In the genomic region with DNA sequence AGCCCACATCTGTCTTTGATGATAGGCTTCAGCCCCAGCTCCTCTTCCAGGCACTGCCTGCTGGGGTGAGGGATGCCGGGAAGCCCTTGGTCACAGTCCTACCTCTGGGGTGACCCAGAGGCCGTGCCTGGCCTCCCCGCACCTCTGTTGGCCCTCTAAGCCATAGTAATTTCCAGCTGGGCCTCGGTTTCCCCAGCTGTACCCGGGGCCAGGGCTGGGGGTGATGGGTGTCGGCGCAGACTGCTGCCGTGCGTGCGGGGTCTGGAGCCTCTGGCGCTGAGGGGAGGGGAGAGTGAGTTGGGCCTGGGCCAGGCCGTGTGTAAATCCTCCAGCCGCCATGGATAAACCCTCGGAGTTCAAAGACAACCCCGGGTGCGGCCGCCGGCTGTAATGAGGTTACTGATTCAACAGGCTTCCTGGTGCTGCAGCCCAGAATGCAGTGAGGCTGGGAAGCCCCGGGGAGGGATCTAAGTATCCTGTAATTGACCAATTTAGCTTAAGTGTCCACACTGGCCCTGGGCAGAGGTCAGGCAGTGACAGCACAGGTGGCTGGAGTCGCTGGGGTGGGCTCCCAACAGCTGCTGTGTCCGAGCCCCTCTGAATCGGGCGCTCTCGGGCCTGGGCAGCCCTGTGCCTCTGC, we compare ENCODE assay signal across 14 cellular contexts. TPM values are rescaled to one million over a fixed set of nuclear protein-coding genes. Genes with fewer than 3 reads are reported as not detected.
DNase-seq lines count a peak whose midpoint lies in the region; ATAC-seq and TF ChIP-seq lines count a peak whose summit lies in the region.
"Had no signal": no experiment of that assay in that cellular context is flagged by ENCODE, and none has a peak within 500 bp of the region (broad histone marks: within the 10 kb centered on the region; RNA-seq: fewer than 3 reads in every experiment).

No MANE protein-coding gene starts in this region.

- ATAC-seq in upper lobe of right lung, result no peak
- ATAC-seq in HG03139 (IDR thresholded peaks at IDR 0.05; ENCODE audit: unreplicated experiment), result no peak
- ATAC-seq in GM18861 (IDR thresholded peaks at IDR 0.05; ENCODE audit: unreplicated experiment), result no peak
- no peak for ATAC-seq in HG02798 (IDR thresholded peaks at IDR 0.05; ENCODE audit: poor library complexity, unreplicated experiment)
- ATAC-seq: stimulated activated memory B cell treated with anti-CD40 and anti-IgM and Interleukin-4, amounts not matched to agents 10 μg/mL and 1 μg/mL and 100 μg/mL, for 72 hours had no signal

- peak; percentile 92 for DNase-seq in BE2C
- DNase-seq in Peyer's patch, result peak in 2 of 3 donors; percentile 89 to 90
- DNase-seq in fibroblast of the aortic adventitia (ENCODE audit: low read depth), result peak; percentile 28
- DNase-seq in upper lobe of right lung, result no peak
- DNase-seq: DMS79, mesendoderm, NCI-H1048, NCI-H510A treated with DMSO at 0.1 percent for 48 hours had no signal

- no peaks in the 10 kb centered on the region for H3K36me3 ChIP-seq in BE2C
- H3K36me3 ChIP-seq in Peyer's patch, result no peaks in the 10 kb centered on the region
- no peaks in the 10 kb centered on the region for H3K36me3 ChIP-seq in mucosa of rectum (ENCODE audit: control insufficient read depth in 2 of 2, insufficient read depth in 2 of 2, low read length in 2 of 2)
- no peaks in the 10 kb centered on the region for H3K36me3 ChIP-seq in upper lobe of right lung
- H3K36me3 ChIP-seq: ovary had no signal

- H3K27ac ChIP-seq in Peyer's patch (peak overlapping the region; percentile 17 to 98 (median 80)), mucosa of rectum (ENCODE audit: low read depth in 2 of 2, low read length in 2 of 2) (peak overlapping the region; percentile 87 to 97), upper lobe of right lung (no peak overlapping the region)

- H3K4me3 ChIP-seq in BE2C (ENCODE audit: low read depth, low read length) (peak overlapping the region; percentile 30; the same call in 1 of the 2 replicates), Peyer's patch (peak overlapping the region in 2 of 4 donors; percentile 12 to 18), fibroblast of the aortic adventitia (ENCODE audit: low read depth, low read length) (no peak overlapping the region), mucosa of rectum (ENCODE audit: low read length in 2 of 2) (peak overlapping the region; percentile 38 to 48), upper lobe of right lung (no peak overlapping the region)
- H3K4me3 ChIP-seq: ovary had no signal

- H3K9ac ChIP-seq in mucosa of rectum (ENCODE audit: low read depth in 1 of 2, low read length in 2 of 2), result peak overlapping the region; percentile 57 to 63

- H3K27me3 ChIP-seq in BE2C, result no peaks in the 10 kb centered on the region
- no peaks in the 10 kb centered on the region for H3K27me3 ChIP-seq in Peyer's patch
- H3K27me3 ChIP-seq in mucosa of rectum (ENCODE audit: control insufficient read depth in 2 of 2, insufficient read depth in 2 of 2, low read length in 2 of 2), result no peaks in the 10 kb centered on the region
- H3K27me3 ChIP-seq in upper lobe of right lung, result no peaks in the 10 kb centered on the region
- H3K27me3 ChIP-seq: ovary had no signal

- H3K9me3 ChIP-seq in BE2C (no peaks in the 10 kb centered on the region), Peyer's patch (no peaks in the 10 kb centered on the region), mucosa of rectum (ENCODE audit: control insufficient read depth in 2 of 2, low read length in 2 of 2) (no peaks in the 10 kb centered on the region), upper lobe of right lung (no peaks in the 10 kb centered on the region)
- H3K9me3 ChIP-seq: ovary had no signal

- H3K4me1 ChIP-seq in BE2C, result peaks cover 32% of the 10 kb centered on the region
- peaks cover 0 to 99% (median 24%) of the 10 kb centered on the region in 4 donors for H3K4me1 ChIP-seq in Peyer's patch
- peaks cover 93 to 95% of the 10 kb centered on the region in 2 donors for H3K4me1 ChIP-seq in mucosa of rectum (ENCODE audit: control insufficient read depth in 2 of 2, insufficient read depth in 2 of 2, low read length in 2 of 2)
- peaks cover 72% of the 10 kb centered on the region for H3K4me1 ChIP-seq in upper lobe of right lung

- intact Hi-C loops in upper lobe of right lung (cut with DNase I), result loop anchor here (5.0 kb wide), 1 partner anchor 161 kb away; no protein-coding TSS in a partner anchor

- TF ChIP-seq CTCF in BE2C (IDR thresholded peaks at IDR 0.05; ENCODE audit: low read depth, low read length), result no peak
- no peak for TF ChIP-seq CTCF in Peyer's patch (IDR thresholded peaks at IDR 0.05)
- no peak for TF ChIP-seq CTCF in fibroblast of the aortic adventitia (IDR thresholded peaks at IDR 0.05; ENCODE audit: insufficient read depth, low read length)
- no peak for TF ChIP-seq CTCF in upper lobe of right lung (IDR thresholded peaks at IDR 0.05)

- no peak for TF ChIP-seq POLR2A in Peyer's patch (IDR thresholded peaks at IDR 0.05)

RNA-seq across cellular contexts. Expression of a gene that starts 7.1 kb away (rescaled TPM):
- polyA plus RNA-seq in BE2C (2012; ENCODE audit: insufficient read depth, insufficient read length, low read depth), result 47.3 TPM
- total RNA-seq in Peyer's patch (10 to 100 TPM; 54.5 to 83.6 (median 65.4) TPM), fibroblast of the aortic adventitia (ENCODE audit: low replicate concordance) (20.9 and 26.8 TPM in 2 replicates), upper lobe of right lung (80.6 TPM)

Comparison
In these comparisons a context has a peak if more than half of its experiments do, and no peak if none do; other contexts are left out.
1. H3K4me3 ChIP-seq: peak in BE2C (single experiment) and mucosa of rectum (2 of 2); none in fibroblast of the aortic adventitia (single experiment) and upper lobe of right lung (single experiment).